ENCODE assay signal across 8 cellular contexts in genomic region chr7:17185690-17186070, GRCh38.
DNase-seq lines count a peak whose midpoint lies in the region; ATAC-seq and TF ChIP-seq lines count a peak whose summit lies in the region.

No MANE protein-coding gene starts in this region.

- H3K27me3 ChIP-seq in upper lobe of right lung (no peaks in the 10 kb centered on the region), HAP-1 (ENCODE audit: low read depth) (peaks cover 8% of the 10 kb centered on the region; the same call in 1 of the 2 replicates)

- peak; percentile 99 for ATAC-seq in GM21381 (IDR thresholded peaks at IDR 0.05; ENCODE audit: unreplicated experiment)
- ATAC-seq in HG03469 (IDR thresholded peaks at IDR 0.05; ENCODE audit: unreplicated experiment), result peak; percentile 99
- peak; percentile 84 for ATAC-seq in upper lobe of right lung

- peaks cover 57% of the 10 kb centered on the region for H3K4me1 Mint-ChIP-seq in Calu3 (ENCODE audit: low read depth, unreplicated experiment)
- H3K4me1 Mint-ChIP-seq in glutamatergic neuron (ENCODE audit: low read depth, unreplicated experiment), result no peaks in the 10 kb centered on the region
- no peaks in the 10 kb centered on the region for H3K4me1 Mint-ChIP-seq in MCF 10A (ENCODE audit: insufficient read depth, unreplicated experiment)

- peak overlapping the region; percentile 19 for H3K27ac ChIP-seq in upper lobe of right lung

- H3K27me3 Mint-ChIP-seq in Calu3 (ENCODE audit: unreplicated experiment) (no peaks in the 10 kb centered on the region), glutamatergic neuron (ENCODE audit: unreplicated experiment) (no peaks in the 10 kb centered on the region), MCF 10A (ENCODE audit: insufficient read depth, unreplicated experiment) (no peaks in the 10 kb centered on the region)

- H3K4me3 Mint-ChIP-seq in Calu3 (ENCODE audit: low read depth, unreplicated experiment), result peak overlapping the region; percentile 4
- no peak overlapping the region for H3K4me3 Mint-ChIP-seq in glutamatergic neuron (ENCODE audit: unreplicated experiment)
- no peak overlapping the region for H3K4me3 Mint-ChIP-seq in MCF 10A (ENCODE audit: unreplicated experiment)

- H3K36me3 Mint-ChIP-seq in Calu3 (ENCODE audit: insufficient read depth, unreplicated experiment) (no peaks in the 10 kb centered on the region), glutamatergic neuron (ENCODE audit: unreplicated experiment) (no peaks in the 10 kb centered on the region), MCF 10A (ENCODE audit: insufficient read depth, unreplicated experiment) (no peaks in the 10 kb centered on the region)

- no peak overlapping the region for H3K4me3 ChIP-seq in upper lobe of right lung
- H3K4me3 ChIP-seq in HAP-1, result no peak overlapping the region

- DNase-seq in Calu3 (no peak), brain pericyte (ENCODE audit: low read depth, low spot score) (peak; percentile 72), upper lobe of right lung (no peak), HAP-1 (ENCODE audit: low spot score in 2 of 2) (no peak), glutamatergic neuron (no peak), MCF 10A (ENCODE audit: unreplicated experiment) (no peak)

- H3K4me1 ChIP-seq in upper lobe of right lung (peaks cover 10% of the 10 kb centered on the region), HAP-1 (no peaks in the 10 kb centered on the region)

- H3K36me3 ChIP-seq in upper lobe of right lung (no peaks in the 10 kb centered on the region), HAP-1 (replicated peaks) (no peaks in the 10 kb centered on the region)

- TF ChIP-seq CTCF in Calu3 (IDR thresholded peaks at IDR 0.05; ENCODE audit: unreplicated experiment) (no peak), upper lobe of right lung (IDR thresholded peaks at IDR 0.05) (no peak), glutamatergic neuron (IDR thresholded peaks at IDR 0.05; ENCODE audit: partially characterized antibody, unreplicated experiment) (no peak), MCF 10A (IDR thresholded peaks at IDR 0.05; ENCODE audit: unreplicated experiment) (no peak)

- intact Hi-C loops in Calu3 (cut with micrococcal nuclease; ENCODE audit: unreplicated experiment), result loop anchor here (1.0 kb wide), 1 partner anchor 202 kb away; no protein-coding TSS in a partner anchor
- intact Hi-C loops in upper lobe of right lung (cut with DNase I), result no loop called here
- intact Hi-C loops in MCF 10A (cut with micrococcal nuclease), result no loop called here

- POLR2A ChIA-PET in MCF 10A (lab: Yijun Ruan, JAX), result no interaction called here

- CTCF ChIA-PET in Calu3 (lab: Charles Lee), result interaction anchor here (0.6 kb wide), 1 partner anchor 23 kb away, joined by 3 read pairs; no protein-coding TSS in a partner anchor
- CTCF ChIA-PET in MCF 10A (lab: Yijun Ruan, JAX), result interaction anchor here (0.7 to 2.4 kb wide), 2 partner anchors 202 to 317 kb away, joined by 4 to 10 read pairs; no protein-coding TSS in a partner anchor

- BruUV-seq in Calu3 (replicated peaks; lab: Mats Ljungman, UMichigan), result no TSS peak
- no TSS peak for BruUV-seq in MCF 10A (replicated peaks; lab: Mats Ljungman, UMichigan)

- peak overlapping the region; percentile 86 for H3K27ac Mint-ChIP-seq in Calu3 (ENCODE audit: unreplicated experiment)
- H3K27ac Mint-ChIP-seq in glutamatergic neuron (ENCODE audit: unreplicated experiment), result no peak overlapping the region
- H3K27ac Mint-ChIP-seq in MCF 10A (ENCODE audit: low read depth, unreplicated experiment), result no peak overlapping the region

- H3K9me3 Mint-ChIP-seq in Calu3 (ENCODE audit: low read depth, unreplicated experiment) (peaks cover 3% of the 10 kb centered on the region), glutamatergic neuron (ENCODE audit: unreplicated experiment) (no peaks in the 10 kb centered on the region), MCF 10A (ENCODE audit: unreplicated experiment) (peaks cover 7% of the 10 kb centered on the region)

- in situ Hi-C loops in HAP-1 (cut with MboI; ENCODE audit: low sequenced_read_pairs), result no loop called here

- H3K9me3 ChIP-seq in upper lobe of right lung (no peaks in the 10 kb centered on the region), HAP-1 (no peaks in the 10 kb centered on the region)
